Comparison of ENCODE assay signal across 16 cellular contexts in genomic region chr20:12199703-12200102, GRCh38.
DNase-seq lines count a peak whose midpoint lies in the region; ATAC-seq and TF ChIP-seq lines count a peak whose summit lies in the region.
"Had no signal": no experiment of that assay in that cellular context is flagged by ENCODE, and none has a peak within 500 bp of the region (broad histone marks: within the 10 kb centered on the region; RNA-seq: fewer than 3 reads in every experiment).

No MANE protein-coding gene starts in this region.

- no peak overlapping the region for H3K4ac ChIP-seq in trophoblast cell (ENCODE audit: low read depth, low read length)

- no peak overlapping the region for H3K4me3 Mint-ChIP-seq in endodermal cell
- no peak overlapping the region for H3K4me3 Mint-ChIP-seq in T-helper 17 cell
- H3K4me3 Mint-ChIP-seq: CD8-positive, alpha-beta T cell; HFFc6 had no signal

- no peak overlapping the region for H3K23ac ChIP-seq in trophoblast cell (ENCODE audit: low read length)

- H3K4me2 ChIP-seq in trophoblast cell (ENCODE audit: low read length) = no peak overlapping the region

- H3K36me3 ChIP-seq in BE2C (no peaks in the 10 kb centered on the region), HEK293 (ENCODE audit: control insufficient read depth in 2 of 2, insufficient read depth in 1 of 2, low read length in 2 of 2) (no peaks in the 10 kb centered on the region), endodermal cell (ENCODE audit: control insufficient read depth, insufficient read depth, low read length) (no peaks in the 10 kb centered on the region), trophoblast cell (ENCODE audit: control insufficient read depth in 1 of 2, insufficient read depth in 2 of 2, low read length in 2 of 2) (no peaks in the 10 kb centered on the region)
- H3K36me3 ChIP-seq: BLaER1 treated with 17β-estradiol and CSF1 and Interleukin-3, amounts not matched to agents 10 nM and 100 nM had no signal

- DNase-seq in BE2C (peak; percentile 8), endodermal cell (peak; percentile 46), trophoblast cell (peak; percentile 3 to 66), mesenteric fat pad (ENCODE audit: low spot score) (no peak), T-helper 17 cell (no peak)
- DNase-seq in stimulated activated CD8-positive, alpha-beta memory T cell treated with anti-CD3 and anti-CD28 coated beads, Interleukin-4, amount 100 ng/mL, for 48 hours = no peak
- DNase-seq: 8988T; Calu3; CD8-positive, alpha-beta T cell; DMS79 treated with DMSO at 0.1 percent for 48 hours; HCEC 1CT; HFFc6; IMR-90 had no signal

- POLR2A ChIA-PET in HEK293 (lab: Yijun Ruan, JAX) = no interaction called here

- no peak overlapping the region for H3K18ac ChIP-seq in trophoblast cell (ENCODE audit: low read length)

- H3K36me3 Mint-ChIP-seq in endodermal cell (ENCODE audit: low read depth) (no peaks in the 10 kb centered on the region), T-helper 17 cell (ENCODE audit: low read depth) (no peaks in the 10 kb centered on the region)
- H3K36me3 Mint-ChIP-seq: CD8-positive, alpha-beta T cell had no signal

- H2AFZ ChIP-seq in trophoblast cell (ENCODE audit: insufficient read depth, low read length, poor library complexity) = peak overlapping the region; percentile 60

- H3K27me3 ChIP-seq in BE2C (no peaks in the 10 kb centered on the region), endodermal cell (ENCODE audit: control insufficient read depth, insufficient read depth, low read length, poor library complexity, severe bottlenecking) (no peaks in the 10 kb centered on the region), trophoblast cell (ENCODE audit: insufficient read depth, low read length) (no peaks in the 10 kb centered on the region)
- H3K27me3 ChIP-seq: BLaER1 treated with 17β-estradiol and CSF1 and Interleukin-3, amounts not matched to agents 10 nM and 100 nM had no signal

- H3K27me3 Mint-ChIP-seq in endodermal cell (ENCODE audit: insufficient read depth) = no peaks in the 10 kb centered on the region
- no peaks in the 10 kb centered on the region for H3K27me3 Mint-ChIP-seq in T-helper 17 cell

- no peak overlapping the region for H2BK5ac ChIP-seq in trophoblast cell (ENCODE audit: low read depth, low read length, poor library complexity)

- H3K14ac ChIP-seq in trophoblast cell (ENCODE audit: low read length) = no peak overlapping the region

- TF ChIP-seq CTCF in BE2C (IDR thresholded peaks at IDR 0.05; ENCODE audit: low read depth, low read length) (no peak), HEK293 (tag by site-specific recombination; IDR thresholded peaks at IDR 0.05) (no peak), endodermal cell (conservative IDR thresholded peaks at IDR 0.05) (no peak)

- H3K79me1 ChIP-seq in trophoblast cell (ENCODE audit: low read length) = no peaks in the 10 kb centered on the region

- CTCF ChIA-PET in HEK293 (lab: Yijun Ruan, JAX) = no interaction called here

- no peak overlapping the region for H2AK5ac ChIP-seq in trophoblast cell (ENCODE audit: low read length)

- H3K4me1 Mint-ChIP-seq in endodermal cell = no peaks in the 10 kb centered on the region
- no peaks in the 10 kb centered on the region for H3K4me1 Mint-ChIP-seq in T-helper 17 cell

- H3K4me1 ChIP-seq in BE2C = no peaks in the 10 kb centered on the region
- no peaks in the 10 kb centered on the region for H3K4me1 ChIP-seq in HEK293 (ENCODE audit: control insufficient read depth, insufficient read depth, low read length)
- no peaks in the 10 kb centered on the region for H3K4me1 ChIP-seq in endodermal cell (ENCODE audit: control insufficient read depth, insufficient read depth, low read length)
- H3K4me1 ChIP-seq in trophoblast cell (ENCODE audit: control insufficient read depth in 1 of 2, insufficient read depth in 2 of 2, low read length in 2 of 2) = peaks cover 0 to 3% of the 10 kb centered on the region in 2 experiments

- H3K4me3 ChIP-seq in BE2C (ENCODE audit: low read depth, low read length) (no peak overlapping the region), HEK293 (ENCODE audit: low read depth, low read length) (no peak overlapping the region), endodermal cell (ENCODE audit: low read length) (no peak overlapping the region), trophoblast cell (ENCODE audit: low read depth, low read length) (no peak overlapping the region)
- H3K4me3 ChIP-seq: BLaER1 treated with 17β-estradiol and CSF1 and Interleukin-3, amounts not matched to agents 10 nM and 100 nM; GM12878 had no signal

- H3K79me2 ChIP-seq in trophoblast cell (ENCODE audit: control insufficient read depth, insufficient read depth, low read length, poor library complexity) = no peaks in the 10 kb centered on the region

- H4K8ac ChIP-seq in trophoblast cell (ENCODE audit: low read depth, low read length) = no peak overlapping the region

- 91% methylated on average over 3 of the region's 5 CpGs; no CpG with 5 or more reads in 1 of the 2 experiments for WGBS in endodermal cell (ENCODE audit: insufficient coverage in 1 of 2, insufficient read length in 1 of 2), 2 experiments
- WGBS in trophoblast cell (ENCODE audit: extremely low coverage, insufficient coverage, insufficient read length) = no CpG with 5 or more reads among the region's 5 CpGs

- no peak overlapping the region for H2BK12ac ChIP-seq in trophoblast cell (ENCODE audit: low read length)

- no peak overlapping the region for H3K27ac ChIP-seq in HEK293 (ENCODE audit: extremely low read depth, low read depth, low read length)
- H3K27ac ChIP-seq in endodermal cell (ENCODE audit: low read depth, low read length) = no peak overlapping the region
- no peak overlapping the region for H3K27ac ChIP-seq in trophoblast cell (ENCODE audit: low read depth, low read length)

- ATAC-seq in T-helper 17 cell = no peak
- ATAC-seq: CD8-positive, alpha-beta T cell; GM12878 had no signal

- H3K9ac ChIP-seq in endodermal cell (ENCODE audit: extremely low read depth, low read length, poor library complexity, severe bottlenecking) (no peak overlapping the region), trophoblast cell (ENCODE audit: low read length) (no peak overlapping the region)
- H3K9ac ChIP-seq: BLaER1 treated with 17β-estradiol and CSF1 and Interleukin-3, amounts not matched to agents 10 nM and 100 nM had no signal

- H4K12ac ChIP-seq in trophoblast cell (ENCODE audit: low read depth, low read length) = no peak overlapping the region

- H3K9me3 Mint-ChIP-seq in endodermal cell = no peaks in the 10 kb centered on the region

- no peaks in the 10 kb centered on the region for H3K9me3 ChIP-seq in BE2C
- no peaks in the 10 kb centered on the region for H3K9me3 ChIP-seq in HEK293 (ENCODE audit: control insufficient read depth, insufficient read depth, low read depth, low read length)
- no peaks in the 10 kb centered on the region for H3K9me3 ChIP-seq in endodermal cell (ENCODE audit: control insufficient read depth, low read length)
- peaks cover 2% of the 10 kb centered on the region for H3K9me3 ChIP-seq in trophoblast cell (ENCODE audit: insufficient read depth, low read depth, low read length)
- no peaks in the 10 kb centered on the region for H3K9me3 ChIP-seq in T-helper 17 cell (ENCODE audit: control insufficient read depth, low read length, poor library complexity, severe bottlenecking)
- H3K9me3 ChIP-seq: BLaER1 treated with 17β-estradiol and CSF1 and Interleukin-3, amounts not matched to agents 10 nM and 100 nM had no signal

- no peak overlapping the region for H3K27ac Mint-ChIP-seq in endodermal cell
- no peak overlapping the region for H3K27ac Mint-ChIP-seq in T-helper 17 cell
- H3K27ac Mint-ChIP-seq: CD8-positive, alpha-beta T cell; HFFc6 had no signal

- H2BK120ac ChIP-seq in trophoblast cell (ENCODE audit: insufficient read depth, low read length, poor library complexity) = peak overlapping the region; percentile 46

- no peak overlapping the region for H4K91ac ChIP-seq in trophoblast cell (ENCODE audit: low read depth, low read length)

TF ChIP-seq in HEK293, 187 proteins besides CTCF, POLR2A, EP300 and RAD21:
- TF ChIP-seq ZNF37A (tag by site-specific recombination; IDR thresholded peaks at IDR 0.05) (0 out of 2 replicates have a peak, but pooled peaks have one; percentile 18), TRIM28 (IDR thresholded peaks at IDR 0.05; ENCODE audit: borderline replicate concordance, low read length) (no peak), ZNF660 (tag by site-specific recombination; IDR thresholded peaks at IDR 0.05) (no peak)

Comparison
In these comparisons a context has a peak if more than half of its experiments do, and no peak if none do; other contexts are left out.
1. DNase-seq: peak in BE2C (single experiment), endodermal cell (single experiment) and trophoblast cell (2 of 2); none in stimulated activated CD8-positive, alpha-beta memory T cell treated with anti-CD3 and anti-CD28 coated beads, Interleukin-4, amount 100 ng/mL, for 48 hours (single experiment), mesenteric fat pad (single experiment) and T-helper 17 cell (0 of 3).